In the genomic region with DNA sequence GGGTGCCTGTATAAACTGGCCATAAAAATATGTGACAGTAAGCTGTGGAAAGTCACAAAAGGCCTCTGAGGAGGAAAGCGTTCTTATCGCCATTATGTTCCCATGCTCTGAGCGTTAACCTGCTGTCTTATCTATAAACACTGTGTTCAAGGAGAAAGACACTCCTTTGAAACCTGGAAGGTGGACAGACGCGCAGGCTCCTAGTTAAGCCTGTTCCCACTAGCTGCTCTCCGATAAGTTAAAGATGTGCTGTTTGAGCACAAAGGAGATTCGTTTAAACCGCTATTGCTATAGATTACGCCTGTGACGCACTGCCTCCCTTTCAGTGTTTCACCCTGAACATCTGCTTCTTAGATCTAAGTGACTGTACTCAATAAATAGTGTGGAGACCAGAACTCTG, we compare ENCODE assay signal across 9 cellular contexts. TPM values are rescaled to one million over a fixed set of nuclear protein-coding genes. Genes with fewer than 3 reads are reported as not detected.
"Had no signal": no experiment of that assay in that cellular context is flagged by ENCODE, and none has a peak within 500 bp of the region (broad histone marks: within the 10 kb centered on the region; RNA-seq: fewer than 3 reads in every experiment).

No MANE protein-coding gene starts in this region.

- ATAC-seq: GM23338 had no signal

- H3K4me2 ChIP-seq: GM23338 had no signal

- H3K4me3 ChIP-seq: GM23338 had no signal

- FAIRE-seq: H1, H54, HTR-8/SVneo had no signal

- DNase-seq: H9, HCEC 1CT, IMR-90, KBM-7 had no signal

- H2AFZ ChIP-seq: GM23338 had no signal

RNA-seq across cellular contexts. Expression of a gene that starts 5.2 kb away (rescaled TPM):
- total RNA-seq: H1, HT-29, IMR-90 had no signal
- polyA plus RNA-seq: IMR-90 had no signal

RNA-seq across cellular contexts. Expression of a gene that starts 36.0 kb away (rescaled TPM):
- total RNA-seq: H1, HT-29 had no signal

RNA-seq across cellular contexts. Expression of a gene that starts 41.6 kb away (rescaled TPM):
- total RNA-seq: IMR-90 had no signal
- polyA plus RNA-seq: GM23338 had no signal

RNA-seq across cellular contexts. Expression of a gene that starts 43.5 kb away (rescaled TPM):
- total RNA-seq: H9, HT-29, IMR-90 had no signal
- polyA plus RNA-seq: IMR-90 had no signal
